ENCODE assay signal across 37 cellular contexts in the genomic region with DNA sequence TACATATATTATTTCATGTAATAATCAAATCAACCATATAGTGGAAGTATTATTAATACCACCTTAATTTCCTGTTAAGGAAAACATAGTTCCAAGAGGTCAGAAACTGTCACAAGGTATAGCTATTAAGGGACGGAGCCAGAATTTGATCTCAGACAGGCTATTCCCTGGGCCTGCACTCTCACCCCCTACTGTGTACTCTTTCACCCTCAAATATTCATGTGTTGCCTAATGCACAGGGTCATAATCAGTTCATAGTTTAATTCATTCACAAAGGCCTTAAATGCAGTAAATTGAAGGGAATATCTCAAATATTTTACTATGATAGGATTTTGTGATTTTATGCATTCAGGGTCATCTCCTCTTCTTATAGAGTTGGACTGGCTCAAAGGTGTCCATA.
"Had no signal": no experiment of that assay in that cellular context is flagged by ENCODE, and none has a peak within 500 bp of the region (broad histone marks: within the 10 kb centered on the region; RNA-seq: fewer than 3 reads in every experiment).

No MANE protein-coding gene starts in this region.

- H3K27ac ChIP-seq: adrenal gland, ascending aorta, body of pancreas, brain microvascular endothelial cell, breast epithelium, cardiac muscle cell had no signal

- H3K36me3 ChIP-seq: adrenal gland, ascending aorta, brain microvascular endothelial cell, breast epithelium, cardiac muscle cell had no signal

- ATAC-seq: activated naive CD8-positive, alpha-beta T cell treated with anti-CD3 and anti-CD28 coated beads, Interleukin-2, amount 50 U/mL, for 24 hours; activated T-cell treated with anti-CD3 and anti-CD28 coated beads, Interleukin-2, amount 50 U/mL, for 4 hours; activated T-cell treated with anti-CD3 and anti-CD28 coated beads, Interleukin-2, amount 50 U/mL, for 72 hours; activated T-helper 17 cell treated with anti-CD3 and anti-CD28 coated beads, Interleukin-2, amount 50 U/mL, for 72 hours; body of pancreas had no signal

- H3K27ac Mint-ChIP-seq: activated naive CD4-positive, alpha-beta T cell treated with anti-CD3 and anti-CD28 coated beads for 36 hours; activated naive CD4-positive, alpha-beta T cell treated with anti-CD3 and anti-CD28 coated beads, Interleukin-2, amount 10 ng/mL, durations not matched to agents 7 days and 5 days; activated naive CD4-positive, alpha-beta T cell treated with anti-CD3 and anti-CD28 coated beads, Interleukin-2, amount 50 U/mL, for 24 hours; activated naive CD8-positive, alpha-beta T cell; activated naive CD8-positive, alpha-beta T cell treated with anti-CD3 and anti-CD28 coated beads for 36 hours; activated naive CD8-positive, alpha-beta T cell treated with anti-CD3 and anti-CD28 coated beads, Interleukin-2, amount 10 ng/mL, durations not matched to agents 7 days and 5 days; activated naive CD8-positive, alpha-beta T cell treated with anti-CD3 and anti-CD28 coated beads, Interleukin-2, amount 50 U/mL, for 24 hours; activated T-cell treated with anti-CD3 and anti-CD28 coated beads, Interleukin-2, amount 50 U/mL, for 24 hours; activated T-cell treated with anti-CD3 and anti-CD28 coated beads, Interleukin-2, amount 50 U/mL, for 72 hours; activated T-helper 1 cell treated with anti-CD3 and anti-CD28 coated beads, Interleukin-12 subunit alpha, Interleukin-12 subunit beta, Interleukin-2, Interleukin-4 antibody, amounts not matched to agents 30 ng/mL and 10 ng/mL and 1 ng/mL, durations not matched to agents 14 hours and 24 hours and 36 hours; activated T-helper 17 cell treated with anti-CD3 and anti-CD28 coated beads, Interleukin-2, amount 50 U/mL, for 72 hours; activated T-helper 2 cell treated with anti-CD3 and anti-CD28 coated beads, Interferon-gamma antibody, Interleukin-2, Interleukin-4, amounts not matched to agents 10 μg/mL and 5 μg/mL and 100 μg/mL, durations not matched to agents 14 hours and 24 hours and 36 hours; brain had no signal

- H3K4me3 ChIP-seq: adrenal gland, ascending aorta, body of pancreas, breast epithelium, cardiac muscle cell had no signal

- H3K4me1 ChIP-seq: adrenal gland, ascending aorta, breast epithelium had no signal

- H3K36me3 Mint-ChIP-seq: activated naive CD4-positive, alpha-beta T cell treated with anti-CD3 and anti-CD28 coated beads, Interleukin-2, amount 10 ng/mL, durations not matched to agents 7 days and 5 days; activated naive CD4-positive, alpha-beta T cell treated with anti-CD3 and anti-CD28 coated beads, Interleukin-2, amount 50 U/mL, for 24 hours; activated naive CD8-positive, alpha-beta T cell treated with anti-CD3 and anti-CD28 coated beads for 36 hours; brain had no signal

- H3K27me3 ChIP-seq: adrenal gland, ascending aorta, body of pancreas, brain microvascular endothelial cell, breast epithelium, cardiac muscle cell had no signal

- H3K9me3 Mint-ChIP-seq: activated naive CD4-positive, alpha-beta T cell treated with anti-CD3 and anti-CD28 coated beads for 36 hours; activated naive CD4-positive, alpha-beta T cell treated with anti-CD3 and anti-CD28 coated beads, Interleukin-2, amount 50 U/mL, for 24 hours; activated naive CD8-positive, alpha-beta T cell treated with anti-CD3 and anti-CD28 coated beads for 36 hours; activated naive CD8-positive, alpha-beta T cell treated with anti-CD3 and anti-CD28 coated beads, Interleukin-2, amount 50 U/mL, for 24 hours; activated T-cell treated with anti-CD3 and anti-CD28 coated beads, Interleukin-2, amount 50 U/mL, for 24 hours; activated T-cell treated with anti-CD3 and anti-CD28 coated beads, Interleukin-2, amount 50 U/mL, for 4 hours; activated T-cell treated with anti-CD3 and anti-CD28 coated beads, Interleukin-2, amount 50 U/mL, for 72 hours; activated T-helper 1 cell treated with anti-CD3 and anti-CD28 coated beads, Interleukin-12 subunit alpha, Interleukin-12 subunit beta, Interleukin-2, Interleukin-4 antibody, amounts not matched to agents 30 ng/mL and 10 ng/mL and 1 ng/mL, durations not matched to agents 14 hours and 24 hours and 36 hours; activated T-helper 17 cell treated with anti-CD3 and anti-CD28 coated beads, Interleukin-2, amount 50 U/mL, for 72 hours; central memory CD8-positive, alpha-beta T cell had no signal

- H3K9me3 ChIP-seq: adrenal gland, ascending aorta, body of pancreas, breast epithelium had no signal

- DNase-seq: activated effector memory CD4-positive, alpha-beta T cell treated with anti-CD3 and anti-CD28 coated beads, Interleukin-2, amount 50 U/mL, for 16 hours; activated effector memory CD4-positive, alpha-beta T cell treated with Interleukin-2 at 50 U/mL for 16 hours; activated gamma-delta T cell; activated gamma-delta T cell treated with Interleukin-2 at 50 U/mL for 16 hours; activated naive CD4-positive, alpha-beta T cell; activated naive CD4-positive, alpha-beta T cell treated with anti-CD3 and anti-CD28 coated beads for 36 hours; activated naive CD4-positive, alpha-beta T cell treated with anti-CD3 and anti-CD28 coated beads, Interleukin-2, amount 10 ng/mL, durations not matched to agents 7 days and 5 days; activated naive CD4-positive, alpha-beta T cell treated with anti-CD3 and anti-CD28 coated beads, Interleukin-2, amount 50 U/mL, for 16 hours; activated naive CD4-positive, alpha-beta T cell treated with Interleukin-2 at 50 U/mL for 16 hours; activated naive CD8-positive, alpha-beta T cell treated with anti-CD3 and anti-CD28 coated beads for 36 hours; activated naive CD8-positive, alpha-beta T cell treated with anti-CD3 and anti-CD28 coated beads, Interleukin-2, amount 10 ng/mL, durations not matched to agents 7 days and 5 days; activated naive CD8-positive, alpha-beta T cell treated with anti-CD3 and anti-CD28 coated beads, Interleukin-2, amount 50 U/mL, for 24 hours; activated T-cell treated with anti-CD3 and anti-CD28 coated beads for 4 hours; activated T-cell treated with anti-CD3 and anti-CD28 coated beads, Interleukin-2, amount 50 U/mL, for 1 hour; activated T-cell treated with anti-CD3 and anti-CD28 coated beads, Interleukin-2, amount 50 U/mL, for 24 hours; activated T-cell treated with anti-CD3 and anti-CD28 coated beads, Interleukin-2, amount 50 U/mL, for 4 hours; activated T-cell treated with anti-CD3 and anti-CD28 coated beads, Interleukin-2, amount 50 U/mL, for 48 hours; activated T-cell treated with anti-CD3 and anti-CD28 coated beads, Interleukin-2, amount 50 U/mL, for 72 hours; adrenal gland; amniotic stem cell; amygdala; anterior cingulate cortex; aorta; body of pancreas; brain microvascular endothelial cell; central memory CD4-positive, alpha-beta T cell; cerebellar nuclear complex had no signal
